ENCODE assay signal across 19 cellular contexts in genomic region chr13:65768545-65768944, GRCh38.
DNase-seq lines count a peak whose midpoint lies in the region; ATAC-seq, FAIRE-seq and TF ChIP-seq lines count a peak whose summit lies in the region.
"Had no signal": no experiment of that assay in that cellular context is flagged by ENCODE, and none has a peak within 500 bp of the region (broad histone marks: within the 10 kb centered on the region; RNA-seq: fewer than 3 reads in every experiment).

No MANE protein-coding gene starts in this region.

- no peak overlapping the region for H3K23ac ChIP-seq in H1 (ENCODE audit: insufficient read length)

- no peak for TF ChIP-seq CTCF in H1 (IDR thresholded peaks at IDR 0.05; ENCODE audit: control extremely low read depth in 1 of 3, insufficient read depth in 1 of 3, low read depth in 1 of 3, low read length in 3 of 3)
- no peak for TF ChIP-seq CTCF in testis (IDR thresholded peaks at IDR 0.05)

- no peaks in the 10 kb centered on the region for H3K36me3 ChIP-seq in H1 (ENCODE audit: control insufficient read depth in 2 of 4, insufficient read depth in 4 of 4, low read length in 3 of 4)
- H3K36me3 ChIP-seq in testis (ENCODE audit: low read depth, missing control alignments), result no peaks in the 10 kb centered on the region

- no peak for TF ChIP-seq POLR2A in H1 (IDR thresholded peaks at IDR 0.05; ENCODE audit: control extremely low read depth in 1 of 2, low read depth in 2 of 2, low read length in 2 of 2)
- TF ChIP-seq POLR2A in testis (IDR thresholded peaks at IDR 0.05), result no peak

- no peaks in the 10 kb centered on the region; a peak in 1 of 7 replicates for H3K4me1 ChIP-seq in H1 (replicated peaks in 1 of 4; ENCODE audit: control insufficient read depth in 3 of 4, insufficient read depth in 4 of 4, low read length in 3 of 4)
- no peaks in the 10 kb centered on the region for H3K4me1 ChIP-seq in testis
- H3K4me1 ChIP-seq: BLaER1 treated with 17β-estradiol and CSF1 and Interleukin-3, amounts not matched to agents 10 nM and 100 nM had no signal

- no peak for ATAC-seq in HG03039 (IDR thresholded peaks at IDR 0.05; ENCODE audit: unreplicated experiment)
- ATAC-seq: CD8-positive, alpha-beta T cell; PC-3 had no signal

- no peaks in the 10 kb centered on the region for H3K27me3 Mint-ChIP-seq in activated T-helper 1 cell treated with anti-CD3 and anti-CD28 coated beads, Interleukin-12 subunit alpha, Interleukin-12 subunit beta, Interleukin-2, Interleukin-4 antibody, amounts not matched to agents 30 ng/mL and 10 ng/mL and 1 ng/mL, durations not matched to agents 14 hours and 24 hours and 36 hours (ENCODE audit: insufficient read depth)

- WGBS in H1 (ENCODE audit: extremely low coverage in 1 of 2, insufficient coverage in 1 of 2, insufficient read length in 1 of 2, insufficient replicate concordance in 2 of 2, low coverage in 1 of 2, low lambda C conversion rate in 2 of 2, missing lambda C conversion rate in 1 of 2), 2 experiments, result 85% methylated on average over 6 of the region's 6 CpGs; no CpG with 5 or more reads in 1 of the 2 experiments
- WGBS in testis, 2 donors, result 52 to 71% methylated on average over 6 of the region's 6 CpGs

- no peak overlapping the region for H2BK5ac ChIP-seq in H1 (ENCODE audit: low read depth, low read length)

- H3K14ac ChIP-seq in H1 (ENCODE audit: insufficient read length), result no peak overlapping the region

- H3K4me3 ChIP-seq in H1 (ENCODE audit: extremely low read depth in 1 of 4, insufficient read depth in 2 of 4, low read depth in 3 of 4, low read length in 4 of 4), result no peak overlapping the region
- peak overlapping the region in 1 of 2 donors; percentile 17 for H3K4me3 ChIP-seq in testis
- H3K4me3 ChIP-seq: BLaER1 treated with 17β-estradiol and CSF1 and Interleukin-3, amounts not matched to agents 10 nM and 100 nM had no signal

- no peaks in the 10 kb centered on the region for H4K20me1 ChIP-seq in H1 (replicated peaks in 1 of 2; ENCODE audit: control insufficient read depth in 1 of 2, insufficient read depth in 2 of 2, low read length in 2 of 2)
- H4K20me1 ChIP-seq: BLaER1 treated with 17β-estradiol and CSF1 and Interleukin-3, amounts not matched to agents 10 nM and 100 nM had no signal

- no peak overlapping the region for H2BK120ac ChIP-seq in H1 (replicated peaks; ENCODE audit: low read depth, low read length)

- POLR2A ChIA-PET in H1 (lab: Charles Lee; ENCODE audit: partially characterized antibody), result no interaction called here

- peaks cover 0 to 12% of the 10 kb centered on the region in 2 experiments; a peak in 2 of 4 replicates for H3K9me3 ChIP-seq in H1 (ENCODE audit: insufficient read depth in 2 of 2, low read depth in 1 of 2, low read length in 1 of 2)
- no peaks in the 10 kb centered on the region for H3K9me3 ChIP-seq in testis

- no peak overlapping the region for H4K5ac ChIP-seq in H1 (ENCODE audit: insufficient read length, low read depth, low read length)

- H3K27ac Mint-ChIP-seq in activated T-helper 1 cell treated with anti-CD3 and anti-CD28 coated beads, Interleukin-12 subunit alpha, Interleukin-12 subunit beta, Interleukin-2, Interleukin-4 antibody, amounts not matched to agents 30 ng/mL and 10 ng/mL and 1 ng/mL, durations not matched to agents 14 hours and 24 hours and 36 hours, result no peak overlapping the region
- H3K27ac Mint-ChIP-seq: CD8-positive, alpha-beta T cell had no signal

- H3K9me3 Mint-ChIP-seq in activated T-helper 1 cell treated with anti-CD3 and anti-CD28 coated beads, Interleukin-12 subunit alpha, Interleukin-12 subunit beta, Interleukin-2, Interleukin-4 antibody, amounts not matched to agents 30 ng/mL and 10 ng/mL and 1 ng/mL, durations not matched to agents 14 hours and 24 hours and 36 hours, result peaks cover 26% of the 10 kb centered on the region

- no peaks in the 10 kb centered on the region for H3K79me1 ChIP-seq in H1 (ENCODE audit: low read depth, low read length)

- no peaks in the 10 kb centered on the region for H3K36me3 Mint-ChIP-seq in activated T-helper 1 cell treated with anti-CD3 and anti-CD28 coated beads, Interleukin-12 subunit alpha, Interleukin-12 subunit beta, Interleukin-2, Interleukin-4 antibody, amounts not matched to agents 30 ng/mL and 10 ng/mL and 1 ng/mL, durations not matched to agents 14 hours and 24 hours and 36 hours (ENCODE audit: low read depth)
- H3K36me3 Mint-ChIP-seq: CD8-positive, alpha-beta T cell had no signal

- DNase-seq in NCI-H2227 (lab: John Stamatoyannopoulos, UW; ENCODE audit: unreplicated experiment), result peak; percentile 29
- DNase-seq in NCI-H2227 treated with DMSO at 0.1 percent for 48 hours (lab: John Stamatoyannopoulos, UW), result no peak
- DNase-seq in H1 (ENCODE audit: low read depth in 1 of 2, low spot score in 2 of 2), result peak in 1 of 2 experiments; percentile 21
- peak; percentile 61 for DNase-seq in islet precursor cell
- DNase-seq in testis, result peak; percentile 30
- DNase-seq in NCI-H2171 treated with DMSO at 0.1 percent for 48 hours (lab: John Stamatoyannopoulos, UW), result no peak
- DNase-seq in activated T-helper 1 cell treated with anti-CD3 and anti-CD28 coated beads, Interleukin-12 subunit alpha, Interleukin-12 subunit beta, Interleukin-2, Interleukin-4 antibody, amounts not matched to agents 30 ng/mL and 10 ng/mL and 1 ng/mL, durations not matched to agents 14 hours and 24 hours and 36 hours (ENCODE audit: low spot score), result no peak
- DNase-seq: CD8-positive, alpha-beta T cell; GDM1; HCEC 1CT; KG1; NCI-H1092; NCI-H1436; NCI-H2029; PC-3; Right ventricle myocardium superior had no signal

- no peak for FAIRE-seq in H1 (lab: Jason Lieb, UNC)

- TF ChIP-seq RAD21 in H1 (IDR thresholded peaks at IDR 0.05 in 1 of 2, conservative IDR thresholded peaks at IDR 0.05 in 1 of 2; ENCODE audit: low read depth in 2 of 2, low read length in 2 of 2), result no peak

- no peak overlapping the region for H4K8ac ChIP-seq in H1 (ENCODE audit: extremely low read depth, insufficient read depth, low read length)

- H3K27me3 ChIP-seq in H1 (replicated peaks in 1 of 4; ENCODE audit: control insufficient read depth in 3 of 4, extremely low read depth in 1 of 4, insufficient read depth in 3 of 4, low read length in 3 of 4) (no peaks in the 10 kb centered on the region), testis (no peaks in the 10 kb centered on the region)
- H3K27me3 ChIP-seq: BLaER1 treated with 17β-estradiol and CSF1 and Interleukin-3, amounts not matched to agents 10 nM and 100 nM had no signal

- no peak for TF ChIP-seq EP300 in H1 (IDR thresholded peaks at IDR 0.05; ENCODE audit: borderline replicate concordance in 1 of 2, low read depth in 2 of 2, low read length in 2 of 2)

- no peak overlapping the region for H3K4ac ChIP-seq in H1 (replicated peaks; ENCODE audit: insufficient read length, low read depth, low read length)

- H3K4me1 Mint-ChIP-seq in activated T-helper 1 cell treated with anti-CD3 and anti-CD28 coated beads, Interleukin-12 subunit alpha, Interleukin-12 subunit beta, Interleukin-2, Interleukin-4 antibody, amounts not matched to agents 30 ng/mL and 10 ng/mL and 1 ng/mL, durations not matched to agents 14 hours and 24 hours and 36 hours (ENCODE audit: low read depth), result no peaks in the 10 kb centered on the region

- H3K56ac ChIP-seq in H1 (replicated peaks; ENCODE audit: insufficient read length, low read depth, low read length), result no peak overlapping the region

- H3K4me3 Mint-ChIP-seq in activated T-helper 1 cell treated with anti-CD3 and anti-CD28 coated beads, Interleukin-12 subunit alpha, Interleukin-12 subunit beta, Interleukin-2, Interleukin-4 antibody, amounts not matched to agents 30 ng/mL and 10 ng/mL and 1 ng/mL, durations not matched to agents 14 hours and 24 hours and 36 hours, result no peak overlapping the region
- H3K4me3 Mint-ChIP-seq: CD8-positive, alpha-beta T cell had no signal

- H3K27ac ChIP-seq in H1 (ENCODE audit: low read depth, low read length) (no peak overlapping the region), testis (no peak overlapping the region)
- H3K27ac ChIP-seq: 22Rv1; BLaER1 treated with 17β-estradiol and CSF1 and Interleukin-3, amounts not matched to agents 10 nM and 100 nM had no signal

- CTCF ChIA-PET in H1 (lab: Charles Lee; ENCODE audit: partially characterized antibody), result interaction anchor here (1.3 kb wide), 1 partner anchor 17 kb away, joined by 3 read pairs; no protein-coding TSS in a partner anchor

- no peaks in the 10 kb centered on the region for H3K79me2 ChIP-seq in H1 (ENCODE audit: control insufficient read depth in 1 of 2, insufficient read depth in 2 of 2, low read length in 2 of 2)

- no peak overlapping the region for H2AK5ac ChIP-seq in H1 (ENCODE audit: low read depth, low read length)

- no peak overlapping the region for H3K18ac ChIP-seq in H1 (ENCODE audit: extremely low read depth, low read length)

- H2BK12ac ChIP-seq in H1 (ENCODE audit: low read depth, low read length), result no peak overlapping the region

- intact Hi-C loops in testis (cut with DNase I; ENCODE audit: low total_unique reads), result no loop called here
- intact Hi-C loops in activated T-helper 1 cell treated with anti-CD3 and anti-CD28 coated beads, Interleukin-12 subunit alpha, Interleukin-12 subunit beta, Interleukin-2, Interleukin-4 antibody, amounts not matched to agents 30 ng/mL and 10 ng/mL and 1 ng/mL, durations not matched to agents 14 hours and 24 hours and 36 hours (cut with micrococcal nuclease), result no loop called here

- no peak overlapping the region for H2BK15ac ChIP-seq in H1 (ENCODE audit: low read length)

- H3K23me2 ChIP-seq in H1 (ENCODE audit: low read depth, low read length), result no peaks in the 10 kb centered on the region

- H3K9ac ChIP-seq in H1 (replicated peaks in 1 of 4; ENCODE audit: extremely low read depth in 1 of 4, low read depth in 3 of 4, low read length in 3 of 4), result no peak overlapping the region; a peak in 1 of 7 replicates
- H3K9ac ChIP-seq: BLaER1 treated with 17β-estradiol and CSF1 and Interleukin-3, amounts not matched to agents 10 nM and 100 nM had no signal

- H2AFZ ChIP-seq in H1 (ENCODE audit: low read length), result 0 out of 2 replicates have a peak overlapping the region, but pooled peaks have one; percentile 34

- no peak overlapping the region for H3K4me2 ChIP-seq in H1 (ENCODE audit: insufficient read depth in 1 of 2, low read depth in 2 of 2, low read length in 2 of 2)
- H3K4me2 ChIP-seq: BLaER1 treated with 17β-estradiol and CSF1 and Interleukin-3, amounts not matched to agents 10 nM and 100 nM had no signal

- no peak overlapping the region for H2BK20ac ChIP-seq in H1 (ENCODE audit: low read length)

- no peak overlapping the region for H4K91ac ChIP-seq in H1 (replicated peaks; ENCODE audit: insufficient read length, low read length)

TF ChIP-seq in H1, 55 proteins besides CTCF, POLR2A, EP300 and RAD21:
- peak; percentile 43; the same call in 1 of the 2 replicates for TF ChIP-seq MAX (IDR thresholded peaks at IDR 0.05)
- peak; percentile 79; the same call in 1 of the 2 replicates for TF ChIP-seq YY1 (IDR thresholded peaks at IDR 0.05; ENCODE audit: low read depth, low read length)
- TF ChIP-seq RNF2 (IDR thresholded peaks at IDR 0.05; ENCODE audit: borderline replicate concordance, low read depth, low read length, missing control alignments, poor library complexity, severe bottlenecking), result no peak

Comparison
In these comparisons a context has a peak if more than half of its experiments do, and no peak if none do; other contexts are left out.
1. DNase-seq: peak in NCI-H2227 (single experiment), islet precursor cell (single experiment) and testis (single experiment); none in NCI-H2227 treated with DMSO at 0.1 percent for 48 hours (single experiment), NCI-H2171 treated with DMSO at 0.1 percent for 48 hours (single experiment) and activated T-helper 1 cell treated with anti-CD3 and anti-CD28 coated beads, Interleukin-12 subunit alpha, Interleukin-12 subunit beta, Interleukin-2, Interleukin-4 antibody, amounts not matched to agents 30 ng/mL and 10 ng/mL and 1 ng/mL, durations not matched to agents 14 hours and 24 hours and 36 hours (single experiment).